Comparison of ENCODE assay signal across 1 cellular context in the genomic region with DNA sequence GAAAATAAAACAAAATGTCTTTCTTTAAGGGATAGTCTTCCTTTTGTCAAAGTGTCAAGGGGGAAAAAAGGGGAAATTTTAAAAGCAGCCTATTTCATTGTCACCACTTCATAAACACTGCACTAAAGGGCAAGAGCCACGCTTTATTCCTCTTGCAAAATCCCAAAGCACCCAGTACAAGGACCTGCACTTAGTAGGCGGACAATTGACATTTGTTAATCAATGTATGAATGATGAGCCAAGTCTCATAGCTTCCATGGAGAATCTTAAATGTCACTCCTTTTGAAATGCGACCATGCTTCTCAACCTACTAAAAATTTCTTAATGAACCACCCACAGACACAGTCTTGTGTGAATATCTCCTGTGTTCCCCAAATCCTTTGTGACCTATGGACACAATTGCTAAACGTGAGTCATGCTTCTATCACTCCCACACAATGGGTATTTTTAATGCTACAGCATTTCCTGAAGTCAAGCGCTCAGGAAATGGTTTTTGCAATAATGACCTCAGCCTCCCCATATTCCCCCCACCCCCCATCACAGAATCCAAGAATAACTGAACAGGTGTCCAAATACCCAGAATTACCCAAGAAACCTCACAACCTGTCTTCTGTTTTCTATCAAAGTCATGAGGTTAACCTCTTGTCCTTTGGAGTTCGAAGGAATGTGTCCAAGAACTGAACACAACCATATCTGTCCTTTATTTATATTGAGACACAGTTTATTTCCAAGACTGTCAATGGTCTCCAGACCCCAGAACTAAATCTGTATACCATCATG.
TF ChIP-seq lines count a peak whose summit lies in the region.

No MANE protein-coding gene starts in this region.

TF ChIP-seq in K562, 482 proteins besides CTCF, POLR2A, EP300 and RAD21 (continued from another document and continues in another):
- TF ChIP-seq ETV1 (tag; conservative IDR thresholded peaks at IDR 0.05; ENCODE audit: low read depth) (0 out of 2 replicates have a peak, but pooled peaks have one; percentile 43), ZNF740 (CRISPR knock-in tag; IDR thresholded peaks at IDR 0.05) (no peak), ZNF740 (tag; IDR thresholded peaks at IDR 0.05) (no peak), NR2C2 (CRISPR knock-in tag; IDR thresholded peaks at IDR 0.05) (no peak), NR2C2 (tag; IDR thresholded peaks at IDR 0.05) (peak; percentile 50; the same call in 1 of the 2 replicates), CEBPG (CRISPR knock-in tag; IDR thresholded peaks at IDR 0.05) (no peak), CEBPG (tag; conservative IDR thresholded peaks at IDR 0.05 in 1 of 2, IDR thresholded peaks at IDR 0.05 in 1 of 2) (peak in 1 of 2 experiments; percentile 75; a peak in 2 of 4 replicates), CCAR2 (IDR thresholded peaks at IDR 0.05; ENCODE audit: low read depth, low read length) (no peak), NCOA2 (IDR thresholded peaks at IDR 0.05; ENCODE audit: partially characterized antibody in 2 of 2) (no peak), BCLAF1 (IDR thresholded peaks at IDR 0.05; ENCODE audit: borderline replicate concordance in 1 of 2, control insufficient read depth in 1 of 2, low read depth in 2 of 2, low read length in 1 of 2) (no peak), RBM34 (IDR thresholded peaks at IDR 0.05; ENCODE audit: borderline replicate concordance, insufficient read depth, low read length) (no peak), CEBPB (tag; IDR thresholded peaks at IDR 0.05) (no peak), ZBTB1 (CRISPR knock-in tag; IDR thresholded peaks at IDR 0.05; ENCODE audit: borderline replicate concordance, low read depth) (no peak), NR2F6 (CRISPR knock-in tag; IDR thresholded peaks at IDR 0.05) (no peak), ZNF143 (CRISPR knock-in tag; IDR thresholded peaks at IDR 0.05) (no peak), GATAD2A (IDR thresholded peaks at IDR 0.05) (no peak), CXXC5 (CRISPR knock-in tag; IDR thresholded peaks at IDR 0.05) (0 out of 2 replicates have a peak, but pooled peaks have one; percentile 7), TFAM (CRISPR knock-in tag; conservative IDR thresholded peaks at IDR 0.05) (no peak), SOX6 (IDR thresholded peaks at IDR 0.05) (peak; percentile 77; the same call in 1 of the 2 replicates), ZNF518B (CRISPR knock-in tag; IDR thresholded peaks at IDR 0.05) (no peak), ZFP91 (CRISPR knock-in tag; IDR thresholded peaks at IDR 0.05) (no peak), ARID1B (IDR thresholded peaks at IDR 0.05) (peak; percentile 73), JUND (IDR thresholded peaks at IDR 0.05; ENCODE audit: borderline replicate concordance, low read depth, low read length) (peak; percentile 92), JUND (tag; IDR thresholded peaks at IDR 0.05; ENCODE audit: borderline replicate concordance, low read depth, low read length) (peak; percentile 86; the same call in 2 of the 3 replicates), ZNF24 (IDR thresholded peaks at IDR 0.05) (no peak), ARHGAP35 (IDR thresholded peaks at IDR 0.05; ENCODE audit: partially characterized antibody) (no peak), ZNF707 (CRISPR knock-in tag; conservative IDR thresholded peaks at IDR 0.05) (no peak)
- TF ChIP-seq, protein P1, sequence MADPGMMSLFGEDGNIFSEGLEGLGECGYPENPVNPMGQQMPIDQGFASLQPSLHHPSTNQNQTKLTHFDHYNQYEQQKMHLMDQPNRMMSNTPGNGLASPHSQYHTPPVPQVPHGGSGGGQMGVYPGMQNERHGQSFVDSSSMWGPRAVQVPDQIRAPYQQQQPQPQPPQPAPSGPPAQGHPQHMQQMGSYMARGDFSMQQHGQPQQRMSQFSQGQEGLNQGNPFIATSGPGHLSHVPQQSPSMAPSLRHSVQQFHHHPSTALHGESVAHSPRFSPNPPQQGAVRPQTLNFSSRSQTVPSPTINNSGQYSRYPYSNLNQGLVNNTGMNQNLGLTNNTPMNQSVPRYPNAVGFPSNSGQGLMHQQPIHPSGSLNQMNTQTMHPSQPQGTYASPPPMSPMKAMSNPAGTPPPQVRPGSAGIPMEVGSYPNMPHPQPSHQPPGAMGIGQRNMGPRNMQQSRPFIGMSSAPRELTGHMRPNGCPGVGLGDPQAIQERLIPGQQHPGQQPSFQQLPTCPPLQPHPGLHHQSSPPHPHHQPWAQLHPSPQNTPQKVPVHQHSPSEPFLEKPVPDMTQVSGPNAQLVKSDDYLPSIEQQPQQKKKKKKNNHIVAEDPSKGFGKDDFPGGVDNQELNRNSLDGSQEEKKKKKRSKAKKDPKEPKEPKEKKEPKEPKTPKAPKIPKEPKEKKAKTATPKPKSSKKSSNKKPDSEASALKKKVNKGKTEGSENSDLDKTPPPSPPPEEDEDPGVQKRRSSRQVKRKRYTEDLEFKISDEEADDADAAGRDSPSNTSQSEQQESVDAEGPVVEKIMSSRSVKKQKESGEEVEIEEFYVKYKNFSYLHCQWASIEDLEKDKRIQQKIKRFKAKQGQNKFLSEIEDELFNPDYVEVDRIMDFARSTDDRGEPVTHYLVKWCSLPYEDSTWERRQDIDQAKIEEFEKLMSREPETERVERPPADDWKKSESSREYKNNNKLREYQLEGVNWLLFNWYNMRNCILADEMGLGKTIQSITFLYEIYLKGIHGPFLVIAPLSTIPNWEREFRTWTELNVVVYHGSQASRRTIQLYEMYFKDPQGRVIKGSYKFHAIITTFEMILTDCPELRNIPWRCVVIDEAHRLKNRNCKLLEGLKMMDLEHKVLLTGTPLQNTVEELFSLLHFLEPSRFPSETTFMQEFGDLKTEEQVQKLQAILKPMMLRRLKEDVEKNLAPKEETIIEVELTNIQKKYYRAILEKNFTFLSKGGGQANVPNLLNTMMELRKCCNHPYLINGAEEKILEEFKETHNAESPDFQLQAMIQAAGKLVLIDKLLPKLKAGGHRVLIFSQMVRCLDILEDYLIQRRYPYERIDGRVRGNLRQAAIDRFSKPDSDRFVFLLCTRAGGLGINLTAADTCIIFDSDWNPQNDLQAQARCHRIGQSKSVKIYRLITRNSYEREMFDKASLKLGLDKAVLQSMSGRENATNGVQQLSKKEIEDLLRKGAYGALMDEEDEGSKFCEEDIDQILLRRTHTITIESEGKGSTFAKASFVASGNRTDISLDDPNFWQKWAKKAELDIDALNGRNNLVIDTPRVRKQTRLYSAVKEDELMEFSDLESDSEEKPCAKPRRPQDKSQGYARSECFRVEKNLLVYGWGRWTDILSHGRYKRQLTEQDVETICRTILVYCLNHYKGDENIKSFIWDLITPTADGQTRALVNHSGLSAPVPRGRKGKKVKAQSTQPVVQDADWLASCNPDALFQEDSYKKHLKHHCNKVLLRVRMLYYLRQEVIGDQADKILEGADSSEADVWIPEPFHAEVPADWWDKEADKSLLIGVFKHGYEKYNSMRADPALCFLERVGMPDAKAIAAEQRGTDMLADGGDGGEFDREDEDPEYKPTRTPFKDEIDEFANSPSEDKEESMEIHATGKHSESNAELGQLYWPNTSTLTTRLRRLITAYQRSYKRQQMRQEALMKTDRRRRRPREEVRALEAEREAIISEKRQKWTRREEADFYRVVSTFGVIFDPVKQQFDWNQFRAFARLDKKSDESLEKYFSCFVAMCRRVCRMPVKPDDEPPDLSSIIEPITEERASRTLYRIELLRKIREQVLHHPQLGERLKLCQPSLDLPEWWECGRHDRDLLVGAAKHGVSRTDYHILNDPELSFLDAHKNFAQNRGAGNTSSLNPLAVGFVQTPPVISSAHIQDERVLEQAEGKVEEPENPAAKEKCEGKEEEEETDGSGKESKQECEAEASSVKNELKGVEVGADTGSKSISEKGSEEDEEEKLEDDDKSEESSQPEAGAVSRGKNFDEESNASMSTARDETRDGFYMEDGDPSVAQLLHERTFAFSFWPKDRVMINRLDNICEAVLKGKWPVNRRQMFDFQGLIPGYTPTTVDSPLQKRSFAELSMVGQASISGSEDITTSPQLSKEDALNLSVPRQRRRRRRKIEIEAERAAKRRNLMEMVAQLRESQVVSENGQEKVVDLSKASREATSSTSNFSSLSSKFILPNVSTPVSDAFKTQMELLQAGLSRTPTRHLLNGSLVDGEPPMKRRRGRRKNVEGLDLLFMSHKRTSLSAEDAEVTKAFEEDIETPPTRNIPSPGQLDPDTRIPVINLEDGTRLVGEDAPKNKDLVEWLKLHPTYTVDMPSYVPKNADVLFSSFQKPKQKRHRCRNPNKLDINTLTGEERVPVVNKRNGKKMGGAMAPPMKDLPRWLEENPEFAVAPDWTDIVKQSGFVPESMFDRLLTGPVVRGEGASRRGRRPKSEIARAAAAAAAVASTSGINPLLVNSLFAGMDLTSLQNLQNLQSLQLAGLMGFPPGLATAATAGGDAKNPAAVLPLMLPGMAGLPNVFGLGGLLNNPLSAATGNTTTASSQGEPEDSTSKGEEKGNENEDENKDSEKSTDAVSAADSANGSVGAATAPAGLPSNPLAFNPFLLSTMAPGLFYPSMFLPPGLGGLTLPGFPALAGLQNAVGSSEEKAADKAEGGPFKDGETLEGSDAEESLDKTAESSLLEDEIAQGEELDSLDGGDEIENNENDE (IDR thresholded peaks at IDR 0.05; ENCODE audit: low read depth, low read length): no peak
- TF ChIP-seq, protein P2, sequence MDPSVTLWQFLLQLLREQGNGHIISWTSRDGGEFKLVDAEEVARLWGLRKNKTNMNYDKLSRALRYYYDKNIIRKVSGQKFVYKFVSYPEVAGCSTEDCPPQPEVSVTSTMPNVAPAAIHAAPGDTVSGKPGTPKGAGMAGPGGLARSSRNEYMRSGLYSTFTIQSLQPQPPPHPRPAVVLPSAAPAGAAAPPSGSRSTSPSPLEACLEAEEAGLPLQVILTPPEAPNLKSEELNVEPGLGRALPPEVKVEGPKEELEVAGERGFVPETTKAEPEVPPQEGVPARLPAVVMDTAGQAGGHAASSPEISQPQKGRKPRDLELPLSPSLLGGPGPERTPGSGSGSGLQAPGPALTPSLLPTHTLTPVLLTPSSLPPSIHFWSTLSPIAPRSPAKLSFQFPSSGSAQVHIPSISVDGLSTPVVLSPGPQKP (CRISPR knock-in tag; IDR thresholded peaks at IDR 0.05): no peak
- TF ChIP-seq, protein P3, sequence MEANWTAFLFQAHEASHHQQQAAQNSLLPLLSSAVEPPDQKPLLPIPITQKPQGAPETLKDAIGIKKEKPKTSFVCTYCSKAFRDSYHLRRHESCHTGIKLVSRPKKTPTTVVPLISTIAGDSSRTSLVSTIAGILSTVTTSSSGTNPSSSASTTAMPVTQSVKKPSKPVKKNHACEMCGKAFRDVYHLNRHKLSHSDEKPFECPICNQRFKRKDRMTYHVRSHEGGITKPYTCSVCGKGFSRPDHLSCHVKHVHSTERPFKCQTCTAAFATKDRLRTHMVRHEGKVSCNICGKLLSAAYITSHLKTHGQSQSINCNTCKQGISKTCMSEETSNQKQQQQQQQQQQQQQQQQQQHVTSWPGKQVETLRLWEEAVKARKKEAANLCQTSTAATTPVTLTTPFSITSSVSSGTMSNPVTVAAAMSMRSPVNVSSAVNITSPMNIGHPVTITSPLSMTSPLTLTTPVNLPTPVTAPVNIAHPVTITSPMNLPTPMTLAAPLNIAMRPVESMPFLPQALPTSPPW (CRISPR knock-in tag; IDR thresholded peaks at IDR 0.05): peak; percentile 31; the same call in 1 of the 2 replicates
